In genomic region chr12:106985479-106985878, GRCh38 we compare ENCODE assay signal across 10 cellular contexts. TPM values are rescaled to one million over a fixed set of nuclear protein-coding genes. Genes with fewer than 3 reads are reported as not detected.
DNase-seq lines count a peak whose midpoint lies in the region; ATAC-seq and TF ChIP-seq lines count a peak whose summit lies in the region.
"Had no signal": no experiment of that assay in that cellular context is flagged by ENCODE, and none has a peak within 500 bp of the region (broad histone marks: within the 10 kb centered on the region; RNA-seq: fewer than 3 reads in every experiment).

No MANE protein-coding gene starts in this region.

- no peak overlapping the region for H2AK5ac ChIP-seq in neuronal stem cell (ENCODE audit: low read depth, low read length)

- no peak overlapping the region for H3K27ac Mint-ChIP-seq in CD8-positive, alpha-beta T cell
- peak overlapping the region; percentile 96 for H3K27ac Mint-ChIP-seq in HFFc6

- H3K4me1 ChIP-seq in CD8-positive, alpha-beta T cell (ENCODE audit: insufficient read depth, low read length) = peaks cover 16% of the 10 kb centered on the region
- peaks cover 4 to 7% of the 10 kb centered on the region in 2 donors for H3K4me1 ChIP-seq in neuronal stem cell (ENCODE audit: control insufficient read depth in 2 of 2, insufficient read depth in 1 of 2, low read depth in 1 of 2, low read length in 2 of 2)

- no peak overlapping the region for H3K4me3 ChIP-seq in CD8-positive, alpha-beta T cell (ENCODE audit: low read depth, low read length)
- H3K4me3 ChIP-seq in coronary artery = peak overlapping the region; percentile 77
- peak overlapping the region in 1 of 2 donors; percentile 79 for H3K4me3 ChIP-seq in neuronal stem cell (ENCODE audit: low read length in 2 of 2)

- intact Hi-C loops in CD8-positive, alpha-beta T cell (cut with DNase I, micrococcal nuclease) = no loop called here
- intact Hi-C loops in posterior cingulate gyrus (cut with DNase I) = no loop called here

- H2BK12ac ChIP-seq in neuronal stem cell (ENCODE audit: low read length) = no peak overlapping the region

- no peak for TF ChIP-seq CTCF in CD8-positive, alpha-beta T cell (IDR thresholded peaks at IDR 0.05)
- TF ChIP-seq CTCF in HFFc6 (IDR thresholded peaks at IDR 0.05) (no peak), coronary artery (IDR thresholded peaks at IDR 0.05) (no peak)

- H3K36me3 Mint-ChIP-seq in CD8-positive, alpha-beta T cell = peaks cover 21% of the 10 kb centered on the region
- peaks cover 23% of the 10 kb centered on the region for H3K36me3 Mint-ChIP-seq in HFFc6 (ENCODE audit: low read depth)

- H3K4me3 Mint-ChIP-seq in CD8-positive, alpha-beta T cell = peak overlapping the region; percentile 94
- H3K4me3 Mint-ChIP-seq in HFFc6 = peak overlapping the region; percentile 97

- no peak overlapping the region for H2BK5ac ChIP-seq in neuronal stem cell (ENCODE audit: low read length)

- H3K4ac ChIP-seq in neuronal stem cell (ENCODE audit: low read length) = no peak overlapping the region

- H3K79me1 ChIP-seq in neuronal stem cell (ENCODE audit: low read depth, low read length) = no peaks in the 10 kb centered on the region

- no peak for DNase-seq in CD8-positive, alpha-beta T cell
- DNase-seq in HFFc6 (no peak), coronary artery (ENCODE audit: low spot score) (no peak), neuronal stem cell (ENCODE audit: low spot score) (no peak), iPS-NIHi11 (ENCODE audit: low spot score) (no peak), NCI-H2081 (lab: John Stamatoyannopoulos, UW) (no peak), posterior cingulate gyrus (no peak)
- DNase-seq: activated CD4-positive, alpha-beta T cell treated with anti-CD3 and anti-CD28 coated beads for 4 hours; NCI-H1105; occipital lobe had no signal

- POLR2A ChIA-PET in CD8-positive, alpha-beta T cell (lab: Charles Lee) = interaction anchor here (3.2 kb wide), 1 partner anchor 29 kb away, joined by 14 read pairs; the partner anchor contains the start of gene TMEM263

- H3K9me3 Mint-ChIP-seq in CD8-positive, alpha-beta T cell = no peaks in the 10 kb centered on the region
- H3K9me3 Mint-ChIP-seq in HFFc6 = no peaks in the 10 kb centered on the region

- H3K36me3 ChIP-seq in CD8-positive, alpha-beta T cell (ENCODE audit: insufficient read depth, low read length) = no peaks in the 10 kb centered on the region
- peaks cover 6 to 40% of the 10 kb centered on the region in 2 donors for H3K36me3 ChIP-seq in neuronal stem cell (replicated peaks in 1 of 2; ENCODE audit: control insufficient read depth in 2 of 2, insufficient read depth in 2 of 2, low read length in 2 of 2)

- WGBS in neuronal stem cell (ENCODE audit: extremely low coverage in 2 of 2, insufficient read length in 2 of 2, insufficient replicate concordance in 1 of 2), 2 donors = no CpG with 5 or more reads among the region's 5 CpGs

- no peak overlapping the region for H3K27ac ChIP-seq in CD8-positive, alpha-beta T cell (ENCODE audit: low read depth, low read length)
- H3K27ac ChIP-seq in coronary artery (peak overlapping the region in 1 of 2 donors; percentile 92), neuronal stem cell (replicated peaks; ENCODE audit: low read length) (no peak overlapping the region)

- H4K91ac ChIP-seq in neuronal stem cell (ENCODE audit: low read depth, low read length, poor library complexity) = no peak overlapping the region

- no peaks in the 10 kb centered on the region for H3K27me3 ChIP-seq in CD8-positive, alpha-beta T cell (ENCODE audit: insufficient read depth, low read length)
- H3K27me3 ChIP-seq in neuronal stem cell (ENCODE audit: control insufficient read depth in 3 of 3, insufficient read depth in 3 of 3, low read depth in 1 of 3, low read length in 3 of 3) = no peaks in the 10 kb centered on the region

- no peak for ATAC-seq in CD8-positive, alpha-beta T cell

- peak overlapping the region; percentile 70 for H4K8ac ChIP-seq in neuronal stem cell (ENCODE audit: low read depth, low read length)

- no peak overlapping the region for H3K18ac ChIP-seq in neuronal stem cell (ENCODE audit: low read length)

- H3K4me1 Mint-ChIP-seq in CD8-positive, alpha-beta T cell (ENCODE audit: low read depth) = peaks cover 45% of the 10 kb centered on the region
- H3K4me1 Mint-ChIP-seq in HFFc6 (ENCODE audit: low read depth) = peaks cover 63% of the 10 kb centered on the region

- H2AFZ ChIP-seq in neuronal stem cell (ENCODE audit: low read length) = no peak overlapping the region

- H3K4me2 ChIP-seq in neuronal stem cell (ENCODE audit: insufficient read depth, low read length, poor library complexity, severe bottlenecking) = no peak overlapping the region

- no peak overlapping the region for H3K9ac ChIP-seq in neuronal stem cell (ENCODE audit: low read depth, low read length, poor library complexity)

- no peak overlapping the region for H3K14ac ChIP-seq in neuronal stem cell (ENCODE audit: low read length)

- H2BK15ac ChIP-seq in neuronal stem cell (ENCODE audit: low read length) = no peak overlapping the region

- CTCF ChIA-PET in CD8-positive, alpha-beta T cell (lab: Charles Lee) = interaction anchor here (0.9 kb wide), 1 partner anchor 119 kb away, joined by 3 read pairs; no protein-coding TSS in a partner anchor

- H2BK120ac ChIP-seq in neuronal stem cell (ENCODE audit: low read depth, low read length) = no peak overlapping the region

- H3K9me3 ChIP-seq in CD8-positive, alpha-beta T cell (ENCODE audit: low read length) = no peaks in the 10 kb centered on the region
- peaks cover 0 to 2% of the 10 kb centered on the region in 2 donors for H3K9me3 ChIP-seq in neuronal stem cell (replicated peaks in 1 of 2; ENCODE audit: control insufficient read depth in 2 of 2, insufficient read depth in 1 of 2, low read depth in 1 of 2, low read length in 2 of 2)

- no peak overlapping the region for H3K23ac ChIP-seq in neuronal stem cell (ENCODE audit: low read depth, low read length, poor library complexity)

- H3K27me3 Mint-ChIP-seq in CD8-positive, alpha-beta T cell (ENCODE audit: low read depth) = no peaks in the 10 kb centered on the region
- H3K27me3 Mint-ChIP-seq in HFFc6 (ENCODE audit: insufficient read depth) = peaks cover 3% of the 10 kb centered on the region

RNA-seq across cellular contexts. Expression of gene MTERF2, which starts 1.5 kb away (rescaled TPM):
- 1 to 10 TPM; 3.1 to 4.1 TPM for total RNA-seq in CD8-positive, alpha-beta T cell
- total RNA-seq in HFFc6 (2021; fragmentation: NEBNext Ultra II Directional; extraction: Animal tissue kit (Norgen Biotek cat#: 25700)) = 1 to 10 TPM; 3.0 to 5.6 (median 5.1) TPM
- 15.7 TPM for polyA plus RNA-seq in neuronal stem cell (2013, experiment 1 of 2)
- 14.9 TPM for polyA plus RNA-seq in neuronal stem cell (2013, experiment 2 of 2)

RNA-seq across cellular contexts. Expression of gene TMEM263, which starts 29.8 kb away (rescaled TPM):
- 10 to 100 TPM; 34.3 to 35.3 TPM for total RNA-seq in CD8-positive, alpha-beta T cell
- total RNA-seq in HFFc6 (2021; fragmentation: NEBNext Ultra II Directional; extraction: Animal tissue kit (Norgen Biotek cat#: 25700)) = 100 to 1,000 TPM; 157 to 188 (median 167) TPM
- 23.2 TPM for polyA plus RNA-seq in neuronal stem cell (2013, experiment 1 of 2)
- polyA plus RNA-seq in neuronal stem cell (2013, experiment 2 of 2) = 23.2 TPM

Comparison
In these comparisons a context has a peak if more than half of its experiments do, and no peak if none do; other contexts are left out.
1. RNA of gene TMEM263, which starts 29.8 kb away (total RNA-seq): 157 to 188 TPM in HFFc6; 34.3 to 35.3 TPM in CD8-positive, alpha-beta T cell; every median in the first group is over 4 times any median in the second.